Comparison of ENCODE assay signal across 9 cellular contexts in the genomic region with DNA sequence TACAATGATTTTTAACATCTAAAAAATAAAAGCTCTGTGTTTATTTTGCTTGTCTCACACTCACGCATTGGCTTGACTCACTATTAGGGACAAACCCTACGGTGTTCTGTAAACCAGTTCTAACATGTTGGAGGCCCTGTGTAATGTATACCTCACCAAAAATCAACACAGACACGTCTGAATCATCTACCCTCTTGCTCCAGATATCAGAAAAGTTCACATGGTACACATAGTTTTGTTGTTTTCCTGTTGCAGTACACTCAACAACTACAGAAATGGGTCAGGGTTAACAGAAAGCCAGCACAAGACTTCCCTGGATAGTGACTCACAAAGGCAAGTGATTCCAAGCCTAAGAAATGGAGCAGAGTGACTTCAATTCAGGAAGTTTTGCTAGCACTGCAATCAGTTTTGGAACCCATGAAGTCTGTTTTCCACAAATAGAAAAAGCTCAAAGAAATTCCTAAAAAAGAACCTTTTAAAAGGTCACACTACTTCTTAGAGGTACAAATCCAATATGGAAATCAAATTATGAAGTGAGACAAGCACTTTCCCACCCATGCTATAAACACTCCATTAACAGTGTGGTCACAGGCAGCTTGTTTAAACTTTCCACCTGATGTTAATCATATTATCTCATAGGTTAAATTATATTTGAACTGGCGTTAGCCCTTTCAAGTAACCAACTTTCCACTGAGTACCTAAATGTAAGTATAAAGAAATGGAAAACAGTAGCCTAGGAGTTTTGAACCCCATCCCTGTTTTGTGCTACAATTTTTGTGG.
DNase-seq lines count a peak whose midpoint lies in the region; ATAC-seq and TF ChIP-seq lines count a peak whose summit lies in the region.
"Had no signal": no experiment of that assay in that cellular context is flagged by ENCODE, and none has a peak within 500 bp of the region (broad histone marks: within the 10 kb centered on the region; RNA-seq: fewer than 3 reads in every experiment).

No MANE protein-coding gene starts in this region.

- peak overlapping the region; percentile 45 for H2BK5ac ChIP-seq in IMR-90 (ENCODE audit: low read depth, low read length, poor library complexity, severe bottlenecking)

- DNase-seq in IMR-90 (peak; percentile 98), mammary epithelial cell (peak; percentile 99), kidney glomerular epithelial cell (lab: John Stamatoyannopoulos, UW) (peak; percentile 89), tibial artery (no peak), anterior cingulate cortex (lab: John Stamatoyannopoulos, UW) (no peak), cerebellum (ENCODE audit: low spot score) (no peak)
- DNase-seq: dorsolateral prefrontal cortex had no signal

- no CpG with 5 or more reads among the region's 4 CpGs for WGBS in IMR-90 (ENCODE audit: extremely low coverage in 2 of 2, insufficient read length in 1 of 2), 2 experiments
- 15% methylated on average over 4 of the region's 4 CpGs for WGBS in mammary epithelial cell (ENCODE audit: low coverage, missing lambda C conversion rate)

- no peaks in the 10 kb centered on the region for H3K36me3 ChIP-seq in IMR-90 (ENCODE audit: control insufficient read depth, insufficient read depth, low read length)
- no peaks in the 10 kb centered on the region for H3K36me3 ChIP-seq in mammary epithelial cell (ENCODE audit: insufficient read depth, low read length)
- H3K36me3 ChIP-seq in tibial artery, result no peaks in the 10 kb centered on the region

- no peaks in the 10 kb centered on the region for H3K79me2 ChIP-seq in mammary epithelial cell (ENCODE audit: insufficient read depth, low read length)

- no peak for TF ChIP-seq CTCF in IMR-90 (conservative IDR thresholded peaks at IDR 0.05; ENCODE audit: low read depth, low read length)
- no peak for TF ChIP-seq CTCF in mammary epithelial cell (conservative IDR thresholded peaks at IDR 0.05 in 1 of 2, IDR thresholded peaks at IDR 0.05 in 1 of 2; ENCODE audit: extremely low read depth in 1 of 2, insufficient read depth in 1 of 2, low read depth in 1 of 2, low read length in 2 of 2)
- no peak for TF ChIP-seq CTCF in tibial artery (IDR thresholded peaks at IDR 0.05)

- no peak overlapping the region for H3K23ac ChIP-seq in IMR-90 (ENCODE audit: low read depth, low read length)

- no peak overlapping the region for H2AK9ac ChIP-seq in IMR-90 (replicated peaks; ENCODE audit: low read depth, low read length, poor library complexity)

- no peak for TF ChIP-seq POLR2A in IMR-90 (IDR thresholded peaks at IDR 0.05; ENCODE audit: low read depth, low read length)

- CTCF ChIA-PET in IMR-90 (lab: Yijun Ruan, JAX) (interaction anchor here (0.5 to 1.3 kb wide), 3 partner anchors 28 to 94 kb away, joined by 3 to 4 read pairs (median 3); a partner anchor contains a TSS), mammary epithelial cell (lab: Charles Lee; ENCODE audit: low non-redundant PET) (interaction anchor here (0.7 kb wide), 2 partner anchors 9 to 93 kb away, joined by 3 to 5 read pairs; no protein-coding TSS in a partner anchor)

- H3K27me3 ChIP-seq in IMR-90 (ENCODE audit: control insufficient read depth, insufficient read depth, low read length), result no peaks in the 10 kb centered on the region
- no peaks in the 10 kb centered on the region for H3K27me3 ChIP-seq in mammary epithelial cell (ENCODE audit: insufficient read depth, low read length)
- H3K27me3 ChIP-seq in tibial artery, result no peaks in the 10 kb centered on the region
- H3K27me3 ChIP-seq: dorsolateral prefrontal cortex had no signal

- H4K91ac ChIP-seq in IMR-90 (ENCODE audit: insufficient read depth, low read depth, low read length), result no peak overlapping the region

- peaks cover 8% of the 10 kb centered on the region; the same call in 1 of the 2 replicates for H3K4me1 ChIP-seq in IMR-90 (ENCODE audit: control insufficient read depth, insufficient read depth, low read length)
- peaks cover 35% of the 10 kb centered on the region for H3K4me1 ChIP-seq in mammary epithelial cell (ENCODE audit: insufficient read depth, low read length)
- H3K4me1 ChIP-seq in tibial artery, result peaks cover 0 to 32% (median 16%) of the 10 kb centered on the region in 4 donors

- no peak overlapping the region for H2AFZ ChIP-seq in IMR-90 (replicated peaks; ENCODE audit: low read length, poor library complexity)
- no peak overlapping the region for H2AFZ ChIP-seq in mammary epithelial cell (ENCODE audit: low read depth, low read length)

- intact Hi-C loops in IMR-90 (cut with micrococcal nuclease) (loop anchor here (2.0 to 10.0 kb wide), 5 partner anchors 64 to 288 kb away; a partner anchor contains a TSS), mammary epithelial cell (cut with micrococcal nuclease) (loop anchor here (1.0 to 2.0 kb wide), 2 partner anchors 66 to 87 kb away; a partner anchor contains a TSS), tibial artery (cut with DNase I; ENCODE audit: low total_unique reads) (no loop called here)

- H3K9me3 ChIP-seq in IMR-90 (ENCODE audit: control insufficient read depth, insufficient read depth, low read length), result no peaks in the 10 kb centered on the region
- no peaks in the 10 kb centered on the region for H3K9me3 ChIP-seq in mammary epithelial cell (replicated peaks; ENCODE audit: insufficient read depth, low read length)
- no peaks in the 10 kb centered on the region for H3K9me3 ChIP-seq in tibial artery

- no peaks in the 10 kb centered on the region for H4K20me1 ChIP-seq in IMR-90 (ENCODE audit: insufficient read depth, low read length)
- no peaks in the 10 kb centered on the region for H4K20me1 ChIP-seq in mammary epithelial cell (ENCODE audit: insufficient read depth, low read length)

- no peak overlapping the region for H3K56ac ChIP-seq in IMR-90 (ENCODE audit: extremely low read depth, insufficient read depth, low read length)

- H4K5ac ChIP-seq in IMR-90 (ENCODE audit: low read depth, low read length), result no peak overlapping the region

- H3K4me3 ChIP-seq in IMR-90 (ENCODE audit: insufficient read depth, low read depth, low read length) (no peak overlapping the region), mammary epithelial cell (replicated peaks in 1 of 3; ENCODE audit: insufficient read depth in 1 of 3, low read depth in 2 of 3, low read length in 3 of 3) (peak overlapping the region in 1 of 3 experiments; percentile 25), tibial artery (no peak overlapping the region)
- H3K4me3 ChIP-seq: dorsolateral prefrontal cortex had no signal

- H3K27ac ChIP-seq in IMR-90 (ENCODE audit: insufficient read depth, low read length), result no peak overlapping the region
- peak overlapping the region; percentile 91 for H3K27ac ChIP-seq in mammary epithelial cell (ENCODE audit: insufficient read depth, low read depth, low read length)
- H3K27ac ChIP-seq in tibial artery, result peak overlapping the region; percentile 61 to 72

- H3K9me1 ChIP-seq in IMR-90 (ENCODE audit: insufficient read depth, low read length), result peaks cover 6% of the 10 kb centered on the region; the same call in 1 of the 2 replicates

- POLR2A ChIA-PET in IMR-90 (lab: Charles Lee; ENCODE audit: unreplicated experiment), result interaction anchor here (1.0 kb wide), 1 partner anchor 10 kb away, joined by 3 read pairs; no protein-coding TSS in a partner anchor

- no peak for TF ChIP-seq RAD21 in IMR-90 (IDR thresholded peaks at IDR 0.05; ENCODE audit: low read length)

- no peak overlapping the region for H2AK5ac ChIP-seq in IMR-90 (ENCODE audit: low read depth, low read length)

- H2BK15ac ChIP-seq in IMR-90 (ENCODE audit: low read depth, low read length), result no peak overlapping the region

- BruUV-seq in IMR-90 (replicated peaks; lab: Mats Ljungman, UMichigan), result no TSS peak
- no TSS peak for BruUV-seq in mammary epithelial cell (replicated peaks; lab: Mats Ljungman, UMichigan)

- no peaks in the 10 kb centered on the region for H3K79me1 ChIP-seq in IMR-90 (ENCODE audit: low read depth in 1 of 2, low read length in 2 of 2)

- no peak overlapping the region for H3K4ac ChIP-seq in IMR-90 (ENCODE audit: low read depth, low read length)

- no peak overlapping the region for H3K18ac ChIP-seq in IMR-90 (ENCODE audit: low read depth, low read length)

- dilution Hi-C loops in IMR-90 (cut with HindIII; ENCODE audit: low sequenced_read_pairs, unreplicated experiment) (no loop called here), mammary epithelial cell (cut with HindIII; ENCODE audit: low sequenced_read_pairs) (no loop called here)

- in situ Hi-C loops in IMR-90 (cut with MboI; ENCODE audit: low sequenced_read_pairs), result no loop called here
- in situ Hi-C loops in mammary epithelial cell (cut with MboI; ENCODE audit: low sequenced_read_pairs in 2 of 2), result no loop called here

- H4K8ac ChIP-seq in IMR-90 (ENCODE audit: low read depth in 2 of 2, low read length in 2 of 2), result no peak overlapping the region

- no peak overlapping the region for H2BK120ac ChIP-seq in IMR-90 (ENCODE audit: low read depth, low read length)

- no peak overlapping the region for H2BK20ac ChIP-seq in IMR-90 (ENCODE audit: low read depth, low read length)

- H3K4me2 ChIP-seq in IMR-90 (ENCODE audit: low read depth, low read length), result peak overlapping the region; percentile 14; the same call in 1 of the 2 replicates
- peak overlapping the region; percentile 68 for H3K4me2 ChIP-seq in mammary epithelial cell (ENCODE audit: insufficient read depth, low read depth, low read length)

- no peak overlapping the region for H3K14ac ChIP-seq in IMR-90 (replicated peaks; ENCODE audit: low read depth, low read length)

- no peak overlapping the region for H3K9ac ChIP-seq in IMR-90 (ENCODE audit: low read depth, low read length)
- peak overlapping the region; percentile 73 for H3K9ac ChIP-seq in mammary epithelial cell (ENCODE audit: insufficient read depth, low read length)

- peak; percentile 90 for ATAC-seq in IMR-90 (ENCODE audit: low read depth)
- ATAC-seq in HG03280 (IDR thresholded peaks at IDR 0.05; ENCODE audit: unreplicated experiment), result no peak
- ATAC-seq in HG02884 (IDR thresholded peaks at IDR 0.05; ENCODE audit: unreplicated experiment), result no peak

TF ChIP-seq in IMR-90, 13 proteins besides CTCF, POLR2A, EP300 and RAD21 (continues in another document):
- TF ChIP-seq SMC3 (IDR thresholded peaks at IDR 0.05; ENCODE audit: low read depth, low read length) (no peak), MAFK (IDR thresholded peaks at IDR 0.05; ENCODE audit: low read depth, low read length) (peak; percentile 9; the same call in 1 of the 2 replicates), CEBPB (IDR thresholded peaks at IDR 0.05; ENCODE audit: low read depth, low read length) (peak; percentile 76), RFX5 (IDR thresholded peaks at IDR 0.05; ENCODE audit: low read depth, low read length) (no peak)
- TF ChIP-seq, protein P1, sequence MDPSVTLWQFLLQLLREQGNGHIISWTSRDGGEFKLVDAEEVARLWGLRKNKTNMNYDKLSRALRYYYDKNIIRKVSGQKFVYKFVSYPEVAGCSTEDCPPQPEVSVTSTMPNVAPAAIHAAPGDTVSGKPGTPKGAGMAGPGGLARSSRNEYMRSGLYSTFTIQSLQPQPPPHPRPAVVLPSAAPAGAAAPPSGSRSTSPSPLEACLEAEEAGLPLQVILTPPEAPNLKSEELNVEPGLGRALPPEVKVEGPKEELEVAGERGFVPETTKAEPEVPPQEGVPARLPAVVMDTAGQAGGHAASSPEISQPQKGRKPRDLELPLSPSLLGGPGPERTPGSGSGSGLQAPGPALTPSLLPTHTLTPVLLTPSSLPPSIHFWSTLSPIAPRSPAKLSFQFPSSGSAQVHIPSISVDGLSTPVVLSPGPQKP (IDR thresholded peaks at IDR 0.05; ENCODE audit: borderline replicate concordance, low read depth, low read length), result no peak

Comparison
In these comparisons a context has a peak if more than half of its experiments do, and no peak if none do; other contexts are left out.
1. DNase-seq: peak in IMR-90 (single experiment), mammary epithelial cell (single experiment) and kidney glomerular epithelial cell (single experiment); none in tibial artery (0 of 2), anterior cingulate cortex (0 of 58) and cerebellum (single experiment).